ENCODE assay signal across 22 cellular contexts in genomic region chr20:32804022-32804715, GRCh38. TPM values are rescaled to one million over a fixed set of nuclear protein-coding genes. Genes with fewer than 3 reads are reported as not detected.
DNase-seq lines count a peak whose midpoint lies in the region; ATAC-seq and TF ChIP-seq lines count a peak whose summit lies in the region.
"Had no signal": no experiment of that assay in that cellular context is flagged by ENCODE, and none has a peak within 500 bp of the region (broad histone marks: within the 10 kb centered on the region; RNA-seq: fewer than 3 reads in every experiment).

No MANE protein-coding gene starts in this region.

- H3K36me3 ChIP-seq in adrenal gland (replicated peaks in 1 of 2) = no peaks in the 10 kb centered on the region

- H3K4me1 ChIP-seq in adrenal gland (replicated peaks in 1 of 2) = peaks cover 0 to 4% of the 10 kb centered on the region in 2 donors

- DNase-seq in NCI-H82 (lab: John Stamatoyannopoulos, UW) (peak; percentile 9), NCI-H82 treated with DMSO at 0.1 percent for 48 hours (lab: John Stamatoyannopoulos, UW; ENCODE audit: unreplicated experiment) (no peak), adrenal gland (peak in 6 of 7 donors; percentile 54 to 74 (median 61)), Ammon's horn (ENCODE audit: low spot score) (no peak), A172 (ENCODE audit: low spot score) (no peak), HT-29 (ENCODE audit: low spot score) (no peak)
- DNase-seq in activated effector memory CD4-positive, alpha-beta T cell treated with Interleukin-2 at 50 U/mL for 16 hours = no peak
- DNase-seq: ACHN, DMS153, DND-41, H7, NCI-H1048, NCI-H1417, NCI-H1694, NCI-H2029 treated with DMSO at 0.1 percent for 48 hours, NCI-H446 treated with DMSO at 0.1 percent for 48 hours, NCI-H526, SK-N-SH had no signal

- intact Hi-C loops in adrenal gland (cut with DNase I) = no loop called here

- peak; percentile 93 for ATAC-seq in esophagus mucosa

- H3K9me3 ChIP-seq in adrenal gland (replicated peaks in 1 of 3) = no peaks in the 10 kb centered on the region
- H3K9me3 ChIP-seq: SK-N-SH had no signal

- H3K27ac ChIP-seq in adrenal gland = peak overlapping the region in 1 of 5 donors; percentile 33
- H3K27ac ChIP-seq: 22Rv1 had no signal

- 56 to 71% (median 63%) methylated on average over 8 of the region's 8 CpGs for WGBS in adrenal gland, 4 donors

- H3K27me3 ChIP-seq in adrenal gland = no peaks in the 10 kb centered on the region

- TF ChIP-seq POLR2A in adrenal gland (IDR thresholded peaks at IDR 0.05) = no peak

- TF ChIP-seq CTCF in adrenal gland (IDR thresholded peaks at IDR 0.05) = no peak

- no peak overlapping the region for H3K4me3 ChIP-seq in adrenal gland

RNA-seq across cellular contexts. Expression of gene MAPRE1, which starts 15.6 kb away (rescaled TPM):
- 10 to 100 TPM; 47.5 to 88.8 (median 57.8) TPM for total RNA-seq in adrenal gland
- 10 to 100 TPM; 22.3 to 97.3 (median 22.4) TPM for polyA plus RNA-seq in adrenal gland
- total RNA-seq in esophagus mucosa = 49.2 TPM
- 227 and 239 TPM in 2 replicates for total RNA-seq in A172 (2014; rRNA removed; shearing (Covaris generic))
- total RNA-seq in HT-29 (2014; rRNA removed; shearing (Covaris generic)) = 85.7 and 86.0 TPM in 2 replicates

RNA-seq across cellular contexts. Expression of gene DNMT3B, which starts 42.0 kb away (rescaled TPM):
- total RNA-seq in adrenal gland (1 to 10 TPM in 3 of 8 donors, under 1 TPM in 4, not detected in 1; 0.12 to 1.6 (median 0.87) TPM), esophagus mucosa (0.84 TPM)
- polyA plus RNA-seq in adrenal gland = 1 to 10 TPM in 1 of 3 donors, under 1 TPM in 2; 0.44 to 2.0 (median 0.81) TPM
- total RNA-seq in A172 (2014; rRNA removed; shearing (Covaris generic)) = 4.5 and 6.2 TPM in 2 replicates
- 2.4 and 3.0 TPM in 2 replicates for total RNA-seq in HT-29 (2014; rRNA removed; shearing (Covaris generic))
- polyA plus RNA-seq: IgD-negative memory B cell had no signal

RNA-seq across cellular contexts. Expression of gene EFCAB8, which starts 54.6 kb away (rescaled TPM):
- total RNA-seq in adrenal gland (under 1 TPM in 1 of 8 donors, not detected in 7; 0.07 TPM), esophagus mucosa (0.48 TPM)
- under 1 TPM in 2 of 3 donors, not detected in 1; 0.03 to 0.40 TPM for polyA plus RNA-seq in adrenal gland
- not detected in 2 replicates for total RNA-seq in A172 (2014; rRNA removed; shearing (Covaris generic))
- 0.10 and 0.86 TPM in 2 replicates for total RNA-seq in HT-29 (2014; rRNA removed; shearing (Covaris generic))
- polyA plus RNA-seq: BJ, IgD-negative memory B cell, SK-N-SH had no signal

Comparison
In these comparisons a context has a peak if more than half of its experiments do, and no peak if none do; other contexts are left out.
1. DNase-seq: peak in NCI-H82 (single experiment) and adrenal gland (6 of 7); none in NCI-H82 treated with DMSO at 0.1 percent for 48 hours (single experiment), Ammon's horn (single experiment), A172 (single experiment), activated effector memory CD4-positive, alpha-beta T cell treated with Interleukin-2 at 50 U/mL for 16 hours (single experiment) and HT-29 (single experiment).